8 cellular contexts compared by ENCODE assay signal in genomic region chr19:49869484-49870308, GRCh38. TPM values are rescaled to one million over a fixed set of nuclear protein-coding genes. Genes with fewer than 3 reads are reported as not detected.
DNase-seq lines count a peak whose midpoint lies in the region; ATAC-seq and TF ChIP-seq lines count a peak whose summit lies in the region.

No MANE protein-coding gene starts in this region.

- H3K9me3 Mint-ChIP-seq in naive thymus-derived CD8-positive, alpha-beta T cell = peaks cover 0 to 3% (median 0%) of the 10 kb centered on the region in 9 donors
- H3K9me3 Mint-ChIP-seq in stimulated activated naive B cell treated with anti-CD40 and anti-IgM and Interleukin-4, amounts not matched to agents 10 μg/mL and 1 μg/mL and 100 μg/mL, for 72 hours = no peaks in the 10 kb centered on the region

- no peaks in the 10 kb centered on the region for H3K27me3 Mint-ChIP-seq in naive thymus-derived CD8-positive, alpha-beta T cell
- no peaks in the 10 kb centered on the region for H3K27me3 Mint-ChIP-seq in stimulated activated naive B cell treated with anti-CD40 and anti-IgM and Interleukin-4, amounts not matched to agents 10 μg/mL and 1 μg/mL and 100 μg/mL, for 72 hours

- TF ChIP-seq CTCF in RWPE1 (conservative IDR thresholded peaks at IDR 0.05; ENCODE audit: low read depth) = no peak

- POLR2A ChIA-PET in RWPE1 (lab: Yijun Ruan, JAX; ENCODE audit: low non-redundant PET) = interaction anchor here (0.6 to 1.3 kb wide), 3 partner anchors 19 to 724 kb away, joined by 3 to 6 read pairs (median 3); partner anchors contain the start of gene PTOV1
- POLR2A ChIA-PET in naive thymus-derived CD8-positive, alpha-beta T cell (lab: Charles Lee) = interaction anchor here (0.6 to 7.6 kb wide), 20 partner anchors 7 to 1235 kb away, joined by 3 to 137 read pairs (median 5); partner anchors contain the start of genes ADM5, AKT1S1, AP2A1 and ATF5

- peak overlapping the region in 1 of 10 donors; percentile 85 for H3K4me3 Mint-ChIP-seq in naive thymus-derived CD8-positive, alpha-beta T cell
- no peak overlapping the region for H3K4me3 Mint-ChIP-seq in stimulated activated naive B cell treated with anti-CD40 and anti-IgM and Interleukin-4, amounts not matched to agents 10 μg/mL and 1 μg/mL and 100 μg/mL, for 72 hours

- H3K27ac Mint-ChIP-seq in naive thymus-derived CD8-positive, alpha-beta T cell = peak overlapping the region in 6 of 10 donors; percentile 80 to 92 (median 90)
- H3K27ac Mint-ChIP-seq in stimulated activated naive B cell treated with anti-CD40 and anti-IgM and Interleukin-4, amounts not matched to agents 10 μg/mL and 1 μg/mL and 100 μg/mL, for 72 hours = peak overlapping the region; percentile 88

- H3K27ac ChIP-seq in RWPE1 = peak overlapping the region; percentile 96

- H3K36me3 Mint-ChIP-seq in naive thymus-derived CD8-positive, alpha-beta T cell = peaks cover 0 to 8% (median 0%) of the 10 kb centered on the region in 3 donors
- H3K36me3 Mint-ChIP-seq in stimulated activated naive B cell treated with anti-CD40 and anti-IgM and Interleukin-4, amounts not matched to agents 10 μg/mL and 1 μg/mL and 100 μg/mL, for 72 hours = peaks cover 26 to 37% of the 10 kb centered on the region in 2 donors

- ATAC-seq in naive thymus-derived CD8-positive, alpha-beta T cell = peak; percentile 77
- peak; percentile 77 to 79 for ATAC-seq in stimulated activated naive B cell treated with anti-CD40 and anti-IgM and Interleukin-4, amounts not matched to agents 10 μg/mL and 1 μg/mL and 100 μg/mL, for 72 hours (replicated peaks)

- peaks cover 14 to 53% (median 49%) of the 10 kb centered on the region in 4 donors for H3K4me1 Mint-ChIP-seq in naive thymus-derived CD8-positive, alpha-beta T cell
- peaks cover 27 to 52% of the 10 kb centered on the region in 2 donors for H3K4me1 Mint-ChIP-seq in stimulated activated naive B cell treated with anti-CD40 and anti-IgM and Interleukin-4, amounts not matched to agents 10 μg/mL and 1 μg/mL and 100 μg/mL, for 72 hours

- CTCF ChIA-PET in RWPE1 (lab: Yijun Ruan, JAX) = no interaction called here

- DNase-seq in EL (peak; percentile 100), H4 (ENCODE audit: low spot score) (peak; percentile 100), LoVo (ENCODE audit: low spot score) (peak; percentile 99), RWPE1 (ENCODE audit: low spot score) (peak; percentile 97), fibroblast of peridontal ligament (ENCODE audit: extremely low read depth) (peak; percentile 100)
- DNase-seq in activated T-helper 9 cell treated with anti-CD3 and anti-CD28 coated beads, Interleukin-2, amount 50 U/mL, for 16 hours (ENCODE audit: low read depth) = peak; percentile 82
- peak; percentile 77 to 97 (median 89) for DNase-seq in naive thymus-derived CD8-positive, alpha-beta T cell
- DNase-seq in stimulated activated naive B cell treated with anti-CD40 and anti-IgM and Interleukin-4, amounts not matched to agents 10 μg/mL and 1 μg/mL and 100 μg/mL, for 72 hours = peak; percentile 93

RNA-seq across cellular contexts. Expression of gene PNKP, which starts 2.3 kb away (rescaled TPM):
- 20.5 and 22.7 TPM in 2 replicates for total RNA-seq in H4 (2014; rRNA removed; shearing (Covaris generic))
- total RNA-seq in naive thymus-derived CD8-positive, alpha-beta T cell = 100 to 1,000 TPM; 170 to 176 TPM
- 10 to 100 TPM; 21.1 to 24.3 (median 21.4) TPM for polyA plus RNA-seq in naive thymus-derived CD8-positive, alpha-beta T cell

RNA-seq across cellular contexts. Expression of gene AKT1S1, which starts 7.5 kb away (rescaled TPM):
- 12.8 and 13.4 TPM in 2 replicates for total RNA-seq in H4 (2014; rRNA removed; shearing (Covaris generic))
- total RNA-seq in naive thymus-derived CD8-positive, alpha-beta T cell = 10 to 100 TPM; 28.4 to 30.4 TPM
- 1 to 10 TPM; 2.6 to 4.5 (median 3.9) TPM for polyA plus RNA-seq in naive thymus-derived CD8-positive, alpha-beta T cell

RNA-seq across cellular contexts. Expression of gene TBC1D17, which starts 7.8 kb away (rescaled TPM):
- 2.6 and 6.8 TPM in 2 replicates for total RNA-seq in H4 (2014; rRNA removed; shearing (Covaris generic))
- total RNA-seq in naive thymus-derived CD8-positive, alpha-beta T cell = 10 to 100 TPM; 92.7 to 94.0 TPM
- 10 to 100 TPM in 2 of 3 donors, 1 to 10 TPM in 1; 8.1 to 17.7 (median 11.3) TPM for polyA plus RNA-seq in naive thymus-derived CD8-positive, alpha-beta T cell

RNA-seq across cellular contexts. Expression of gene PTOV1, which starts 18.7 kb away (rescaled TPM):
- 99.9 and 101 TPM in 2 replicates for total RNA-seq in H4 (2014; rRNA removed; shearing (Covaris generic))
- total RNA-seq in naive thymus-derived CD8-positive, alpha-beta T cell = 100 to 1,000 TPM; 178 to 186 TPM
- 10 to 100 TPM; 42.9 to 67.4 (median 50.9) TPM for polyA plus RNA-seq in naive thymus-derived CD8-positive, alpha-beta T cell

RNA-seq across cellular contexts. Expression of gene IL4I1, which starts 27.0 kb away (rescaled TPM):
- 0.15 TPM in 1 of 2 replicates, not detected in the other for total RNA-seq in H4 (2014; rRNA removed; shearing (Covaris generic))
- total RNA-seq in naive thymus-derived CD8-positive, alpha-beta T cell = 1 to 10 TPM in 1 of 2 experiments, under 1 TPM in 1; 0.85 to 1.1 TPM
- polyA plus RNA-seq in naive thymus-derived CD8-positive, alpha-beta T cell = under 1 TPM; 0.24 to 0.26 (median 0.25) TPM

Comparison
In these comparisons a context has a peak if more than half of its experiments do, and no peak if none do; other contexts are left out.
1. Peak in every context shown above with its lines: DNase-seq, ATAC-seq and H3K27ac ChIP-seq.
2. RNA of gene TBC1D17, which starts 7.8 kb away (total RNA-seq): 92.7 to 94.0 TPM in naive thymus-derived CD8-positive, alpha-beta T cell; 2.6 to 6.8 TPM in H4; every median in the first group is over 10 times any median in the second.